ENCODE assay signal across 17 cellular contexts in the genomic region with DNA sequence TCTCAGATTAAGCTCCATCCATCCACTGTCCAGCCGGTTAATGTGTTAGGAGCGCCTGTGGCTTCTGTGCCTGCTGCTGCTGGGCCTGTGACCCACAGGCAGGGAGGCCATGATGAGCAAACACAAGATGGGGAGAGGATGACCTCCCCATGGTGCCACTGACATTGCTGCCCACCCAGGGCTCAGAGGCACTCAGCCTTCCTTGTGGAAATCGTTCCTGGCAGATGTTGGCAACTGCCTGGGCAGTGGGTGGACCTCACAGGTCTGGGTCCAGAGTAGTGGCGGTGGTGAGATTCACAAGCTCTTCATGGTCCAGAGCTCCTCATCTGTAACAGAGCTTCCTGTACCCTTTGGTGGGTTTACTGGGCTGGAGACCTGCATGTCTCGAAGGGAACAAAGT. TPM values are rescaled to one million over a fixed set of nuclear protein-coding genes. Genes with fewer than 3 reads are reported as not detected.
DNase-seq lines count a peak whose midpoint lies in the region; ATAC-seq, FAIRE-seq and TF ChIP-seq lines count a peak whose summit lies in the region.
"Had no signal": no experiment of that assay in that cellular context is flagged by ENCODE, and none has a peak within 500 bp of the region (broad histone marks: within the 10 kb centered on the region; RNA-seq: fewer than 3 reads in every experiment).

No MANE protein-coding gene starts in this region.

- H4K20me1 ChIP-seq in BLaER1 (no peaks in the 10 kb centered on the region), IMR-90 (ENCODE audit: insufficient read depth, low read length) (no peaks in the 10 kb centered on the region)

- H3K4ac ChIP-seq in IMR-90 (ENCODE audit: low read depth, low read length) = no peak overlapping the region

- no peaks in the 10 kb centered on the region for H3K79me1 ChIP-seq in IMR-90 (ENCODE audit: low read depth in 1 of 2, low read length in 2 of 2)

- no TSS peak for BruUV-seq in IMR-90 (replicated peaks; lab: Mats Ljungman, UMichigan)

- H4K5ac ChIP-seq in IMR-90 (ENCODE audit: low read depth, low read length) = no peak overlapping the region

- intact Hi-C loops in IMR-90 (cut with micrococcal nuclease) = no loop called here
- intact Hi-C loops in lower lobe of right lung (cut with DNase I) = no loop called here
- intact Hi-C loops in sigmoid colon (cut with DNase I) = no loop called here

- TF ChIP-seq CTCF in IMR-90 (conservative IDR thresholded peaks at IDR 0.05; ENCODE audit: low read depth, low read length) (no peak), lower lobe of right lung (IDR thresholded peaks at IDR 0.05) (no peak), sigmoid colon (IDR thresholded peaks at IDR 0.05) (no peak)

- H2AK5ac ChIP-seq in IMR-90 (ENCODE audit: low read depth, low read length) = no peak overlapping the region

- no peak overlapping the region for H3K56ac ChIP-seq in IMR-90 (ENCODE audit: extremely low read depth, insufficient read depth, low read length)

- in situ Hi-C loops in IMR-90 (cut with MboI; ENCODE audit: low sequenced_read_pairs) = no loop called here

- no peak overlapping the region for H3K4me3 ChIP-seq in BLaER1
- H3K4me3 ChIP-seq in IMR-90 (ENCODE audit: insufficient read depth, low read depth, low read length) = no peak overlapping the region
- no peak overlapping the region for H3K4me3 ChIP-seq in lower lobe of right lung
- no peak overlapping the region for H3K4me3 ChIP-seq in sigmoid colon
- H3K4me3 ChIP-seq: K562 had no signal

- no peak for FAIRE-seq in GM12891 (lab: Jason Lieb, UNC)
- FAIRE-seq: D721Med, H1, K562 had no signal

- no peak overlapping the region for H4K8ac ChIP-seq in IMR-90 (ENCODE audit: low read depth in 2 of 2, low read length in 2 of 2)

- peak overlapping the region; percentile 22; the same call in 1 of the 2 replicates for H3K27ac ChIP-seq in BLaER1
- H3K27ac ChIP-seq in IMR-90 (ENCODE audit: insufficient read depth, low read length) = no peak overlapping the region
- H3K27ac ChIP-seq in lower lobe of right lung = no peak overlapping the region
- H3K27ac ChIP-seq in sigmoid colon = no peak overlapping the region
- H3K27ac ChIP-seq: C4-2B, HL-60 had no signal

- TF ChIP-seq POLR2A in IMR-90 (IDR thresholded peaks at IDR 0.05; ENCODE audit: low read depth, low read length) (no peak), sigmoid colon (IDR thresholded peaks at IDR 0.05) (no peak), GM12891 (IDR thresholded peaks at IDR 0.05; ENCODE audit: low read depth, low read length) (no peak)

- H3K23ac ChIP-seq in IMR-90 (ENCODE audit: low read depth, low read length) = no peak overlapping the region

- no peak for TF ChIP-seq EP300 in sigmoid colon (IDR thresholded peaks at IDR 0.05)

- no peak overlapping the region for H3K18ac ChIP-seq in IMR-90 (ENCODE audit: low read depth, low read length)

- CTCF ChIA-PET in IMR-90 (lab: Yijun Ruan, JAX) = no interaction called here

- no peak overlapping the region for H4K91ac ChIP-seq in IMR-90 (ENCODE audit: insufficient read depth, low read depth, low read length)

- H3K9me3 ChIP-seq in BLaER1 = no peaks in the 10 kb centered on the region
- H3K9me3 ChIP-seq in IMR-90 (ENCODE audit: control insufficient read depth, insufficient read depth, low read length) = no peaks in the 10 kb centered on the region
- H3K9me3 ChIP-seq in lower lobe of right lung = no peaks in the 10 kb centered on the region
- H3K9me3 ChIP-seq in sigmoid colon = no peaks in the 10 kb centered on the region
- H3K9me3 ChIP-seq: Caco-2 had no signal

- H2AFZ ChIP-seq in IMR-90 (replicated peaks; ENCODE audit: low read length, poor library complexity) = peak overlapping the region; percentile 5

- H3K14ac ChIP-seq in IMR-90 (replicated peaks; ENCODE audit: low read depth, low read length) = no peak overlapping the region

- H2BK5ac ChIP-seq in IMR-90 (ENCODE audit: low read depth, low read length, poor library complexity, severe bottlenecking) = no peak overlapping the region

- dilution Hi-C loops in IMR-90 (cut with HindIII; ENCODE audit: low sequenced_read_pairs, unreplicated experiment) = no loop called here

- no peak for ATAC-seq in IMR-90 (ENCODE audit: low read depth)
- ATAC-seq in lower lobe of right lung = no peak
- ATAC-seq: K562 had no signal

- no peak overlapping the region for H2BK20ac ChIP-seq in IMR-90 (ENCODE audit: low read depth, low read length)

- DNase-seq in IMR-90 (no peak), lower lobe of right lung (peak; percentile 32), sigmoid colon (peak; percentile 30), T-helper 2 cell (no peak), DMS79 treated with DMSO at 0.1 percent for 48 hours (lab: John Stamatoyannopoulos, UW) (no peak), GM12891 (ENCODE audit: insufficient read length, low spot score) (no peak), epidermal melanocyte (ENCODE audit: insufficient read length, low spot score) (no peak)
- DNase-seq: Caco-2; CD4-positive, alpha-beta T cell; GDM1; H9 had no signal

- H3K27me3 ChIP-seq in BLaER1 = no peaks in the 10 kb centered on the region
- H3K27me3 ChIP-seq in IMR-90 (ENCODE audit: control insufficient read depth, insufficient read depth, low read length) = no peaks in the 10 kb centered on the region
- H3K27me3 ChIP-seq in lower lobe of right lung (ENCODE audit: low read depth) = no peaks in the 10 kb centered on the region
- no peaks in the 10 kb centered on the region for H3K27me3 ChIP-seq in sigmoid colon

- POLR2A ChIA-PET in IMR-90 (lab: Charles Lee; ENCODE audit: unreplicated experiment) = no interaction called here

- no peak overlapping the region for H2BK15ac ChIP-seq in IMR-90 (ENCODE audit: low read depth, low read length)

- no peaks in the 10 kb centered on the region; the same call in 1 of the 2 replicates for H3K36me3 ChIP-seq in BLaER1
- no peaks in the 10 kb centered on the region for H3K36me3 ChIP-seq in IMR-90 (ENCODE audit: control insufficient read depth, insufficient read depth, low read length)
- H3K36me3 ChIP-seq in lower lobe of right lung = no peaks in the 10 kb centered on the region
- H3K36me3 ChIP-seq in sigmoid colon = no peaks in the 10 kb centered on the region

- H3K9me1 ChIP-seq in IMR-90 (ENCODE audit: insufficient read depth, low read length) = 0 out of 2 replicates have a peak, but pooled peaks cover 2% of the 10 kb centered on the region

- H3K4me2 ChIP-seq in BLaER1 (peak overlapping the region; percentile 71), IMR-90 (ENCODE audit: low read depth, low read length) (no peak overlapping the region)

- TF ChIP-seq RAD21 in IMR-90 (IDR thresholded peaks at IDR 0.05; ENCODE audit: low read length) = no peak

- H2BK120ac ChIP-seq in IMR-90 (ENCODE audit: low read depth, low read length) = no peak overlapping the region

- H2AK9ac ChIP-seq in IMR-90 (replicated peaks; ENCODE audit: low read depth, low read length, poor library complexity) = no peak overlapping the region

- WGBS in IMR-90 (ENCODE audit: extremely low coverage in 2 of 2, insufficient read length in 1 of 2), 2 experiments = no CpG with 5 or more reads among the region's 5 CpGs
- WGBS in sigmoid colon, 2 donors = 88 to 91% methylated on average over 5 of the region's 5 CpGs

- peaks cover 69% of the 10 kb centered on the region for H3K4me1 ChIP-seq in BLaER1
- no peaks in the 10 kb centered on the region for H3K4me1 ChIP-seq in IMR-90 (ENCODE audit: control insufficient read depth, insufficient read depth, low read length)
- no peaks in the 10 kb centered on the region for H3K4me1 ChIP-seq in lower lobe of right lung
- no peaks in the 10 kb centered on the region for H3K4me1 ChIP-seq in sigmoid colon
- H3K4me1 ChIP-seq: Caco-2 had no signal

- H3K9ac ChIP-seq in BLaER1 (no peak overlapping the region), IMR-90 (ENCODE audit: low read depth, low read length) (no peak overlapping the region)

TF ChIP-seq in IMR-90, 13 proteins besides CTCF, POLR2A, EP300 and RAD21 (continues in another document):
- TF ChIP-seq MXI1 (IDR thresholded peaks at IDR 0.05; ENCODE audit: borderline replicate concordance, low read depth, low read length) (no peak), BHLHE40 (IDR thresholded peaks at IDR 0.05; ENCODE audit: low read depth, low read length) (no peak), RFX5 (IDR thresholded peaks at IDR 0.05; ENCODE audit: low read depth, low read length) (no peak), NFE2L2 (IDR thresholded peaks at IDR 0.05; ENCODE audit: low read depth, low read length) (no peak), CHD1 (IDR thresholded peaks at IDR 0.05; ENCODE audit: low read depth, low read length) (no peak), SMC3 (IDR thresholded peaks at IDR 0.05; ENCODE audit: low read depth, low read length) (no peak)

TF ChIP-seq in GM12891, 5 proteins besides CTCF, POLR2A, EP300 and RAD21:
- TF ChIP-seq TAF1 (IDR thresholded peaks at IDR 0.05; ENCODE audit: low read depth, low read length) = no peak
- no peak for TF ChIP-seq POU2F2 (IDR thresholded peaks at IDR 0.05; ENCODE audit: low read depth, low read length)
- no peak for TF ChIP-seq PAX5 (IDR thresholded peaks at IDR 0.05; ENCODE audit: insufficient read depth, low read length, severe bottlenecking)
- no peak for TF ChIP-seq POLR2AphosphoS5 (IDR thresholded peaks at IDR 0.05; ENCODE audit: low read depth, low read length)
- TF ChIP-seq SPI1 (IDR thresholded peaks at IDR 0.05; ENCODE audit: low read depth, low read length) = no peak

RNA-seq across cellular contexts. Expression of a gene that starts 38.6 kb away (rescaled TPM):
- total RNA-seq in IMR-90 (2012; rRNA removed) = 1.7 and 2.0 TPM in 2 replicates
- polyA plus RNA-seq in IMR-90 (2012; rRNA removed) = 1.9 and 2.1 TPM in 2 replicates
- polyA plus RNA-seq in IMR-90 (2012; cell fraction: cytosol; rRNA removed) = 1.1 and 1.2 TPM in 2 replicates
- 3.7 and 4.2 TPM in 2 replicates for polyA plus RNA-seq in IMR-90 (2012; cell fraction: nucleus; rRNA removed; ENCODE audit: low replicate concordance)
- 0.24 TPM for total RNA-seq in lower lobe of right lung
- 1 to 10 TPM in 1 of 4 donors, under 1 TPM in 3; 0.33 to 1.9 (median 0.77) TPM for total RNA-seq in sigmoid colon
- polyA plus RNA-seq in sigmoid colon = under 1 TPM; under 0.01 to 0.51 (median 0.23) TPM
- polyA plus RNA-seq in GM12891 (2012; ENCODE audit: low read depth, missing spikeins) = not detected

Comparison
In these comparisons a context has a peak if more than half of its experiments do, and no peak if none do; other contexts are left out.
1. DNase-seq: peak in lower lobe of right lung (single experiment) and sigmoid colon (single experiment); none in IMR-90 (single experiment), T-helper 2 cell (0 of 5), DMS79 treated with DMSO at 0.1 percent for 48 hours (single experiment), GM12891 (single experiment) and epidermal melanocyte (single experiment).